Comparison of ENCODE assay signal across 8 cellular contexts in the genomic region with DNA sequence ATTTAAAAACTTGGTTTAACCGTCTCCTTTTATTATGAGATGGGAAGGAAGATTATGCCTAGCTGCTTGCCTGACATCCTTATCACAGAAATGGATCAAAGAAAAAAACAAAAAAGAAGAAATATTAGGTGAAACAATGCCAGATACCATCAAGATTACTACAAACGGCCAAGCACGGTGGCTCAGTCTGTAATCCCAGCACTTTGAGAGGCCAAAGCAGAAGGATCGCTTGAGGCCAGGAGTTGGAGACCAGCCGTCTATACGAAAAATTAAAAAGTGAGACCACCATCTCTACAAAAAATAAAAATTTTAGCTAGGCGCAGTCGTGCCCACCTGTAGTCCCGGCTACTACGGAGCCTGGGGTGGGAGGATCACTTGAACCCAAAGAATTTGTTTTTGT. TPM values are rescaled to one million over a fixed set of nuclear protein-coding genes. Genes with fewer than 3 reads are reported as not detected.
DNase-seq lines count a peak whose midpoint lies in the region; TF ChIP-seq lines count a peak whose summit lies in the region.

No MANE protein-coding gene starts in this region.

- H3K27ac Mint-ChIP-seq in CD14-positive monocyte (peak overlapping the region in 4 of 7 donors; percentile 60 to 93 (median 72)), neural crest cell (ENCODE audit: unreplicated experiment) (no peak overlapping the region)
- H3K27ac Mint-ChIP-seq in dendritic cell treated with granulocyte-macrophage colony-stimulating factor and Interleukin-4, amounts not matched to agents 40 ng/mL and 50 ng/mL, for 4 days, result peak overlapping the region; percentile 96

- H3K36me3 Mint-ChIP-seq in CD14-positive monocyte, result no peaks in the 10 kb centered on the region
- H3K36me3 Mint-ChIP-seq in dendritic cell treated with granulocyte-macrophage colony-stimulating factor and Interleukin-4, amounts not matched to agents 40 ng/mL and 50 ng/mL, for 4 days (ENCODE audit: low read depth), result peaks cover 15% of the 10 kb centered on the region
- H3K36me3 Mint-ChIP-seq in neural crest cell (ENCODE audit: low read depth), result no peaks in the 10 kb centered on the region

- no peak overlapping the region for H3K27ac ChIP-seq in caudate nucleus (ENCODE audit: low read depth, low read length)

- DNase-seq in CD14-positive monocyte (ENCODE audit: low spot score) (no peak), LNCaP clone FGC (ENCODE audit: low read depth) (no peak), neural crest cell (ENCODE audit: low read depth, low spot score) (no peak), caudate nucleus (lab: John Stamatoyannopoulos, UW) (no peak), DMS114 treated with DMSO at 0.1 percent for 48 hours (lab: John Stamatoyannopoulos, UW; ENCODE audit: unreplicated experiment) (no peak), kidney tubule cell (ENCODE audit: low spot score) (no peak), LoVo (ENCODE audit: low spot score) (no peak)

- intact Hi-C loops in CD14-positive monocyte (cut with micrococcal nuclease), result no loop called here
- intact Hi-C loops in dendritic cell treated with granulocyte-macrophage colony-stimulating factor and Interleukin-4, amounts not matched to agents 40 ng/mL and 50 ng/mL, for 4 days (cut with micrococcal nuclease), result loop anchor here (10.0 kb wide), 2 partner anchors 93 to 193 kb away; no protein-coding TSS in a partner anchor

- H3K4me3 Mint-ChIP-seq in CD14-positive monocyte (peak overlapping the region; percentile 95 to 97), neural crest cell (peak overlapping the region; percentile 94)
- peak overlapping the region; percentile 98 for H3K4me3 Mint-ChIP-seq in dendritic cell treated with granulocyte-macrophage colony-stimulating factor and Interleukin-4, amounts not matched to agents 40 ng/mL and 50 ng/mL, for 4 days

- TF ChIP-seq CTCF in CD14-positive monocyte (IDR thresholded peaks at IDR 0.05) (no peak), LNCaP clone FGC (IDR thresholded peaks at IDR 0.05; ENCODE audit: control insufficient read depth, extremely low read depth, insufficient read depth) (no peak), neural crest cell (conservative IDR thresholded peaks at IDR 0.05) (no peak)

- H3K4me1 Mint-ChIP-seq in CD14-positive monocyte (peaks cover 53% of the 10 kb centered on the region), neural crest cell (peaks cover 54% of the 10 kb centered on the region)
- peaks cover 39% of the 10 kb centered on the region for H3K4me1 Mint-ChIP-seq in dendritic cell treated with granulocyte-macrophage colony-stimulating factor and Interleukin-4, amounts not matched to agents 40 ng/mL and 50 ng/mL, for 4 days (ENCODE audit: low read depth)

- H3K27me3 Mint-ChIP-seq in CD14-positive monocyte (ENCODE audit: low read depth in 3 of 3) (no peaks in the 10 kb centered on the region), neural crest cell (ENCODE audit: low read depth) (no peaks in the 10 kb centered on the region)
- H3K27me3 Mint-ChIP-seq in dendritic cell treated with granulocyte-macrophage colony-stimulating factor and Interleukin-4, amounts not matched to agents 40 ng/mL and 50 ng/mL, for 4 days, result no peaks in the 10 kb centered on the region

- H3K9me3 Mint-ChIP-seq in CD14-positive monocyte (no peaks in the 10 kb centered on the region), neural crest cell (no peaks in the 10 kb centered on the region)
- no peaks in the 10 kb centered on the region for H3K9me3 Mint-ChIP-seq in dendritic cell treated with granulocyte-macrophage colony-stimulating factor and Interleukin-4, amounts not matched to agents 40 ng/mL and 50 ng/mL, for 4 days

- peak overlapping the region; percentile 87 for H3K4me3 ChIP-seq in LNCaP clone FGC (ENCODE audit: low read depth, low read length)

RNA-seq across cellular contexts. Expression of a gene that starts 2.3 kb away (rescaled TPM):
- 10 to 100 TPM; 10.8 to 14.4 TPM for polyA plus RNA-seq in CD14-positive monocyte
- total RNA-seq in neural crest cell, result 48.7 and 51.5 TPM in 2 replicates

RNA-seq across cellular contexts. Expression of a gene that starts 53.1 kb away (rescaled TPM):
- polyA plus RNA-seq in CD14-positive monocyte, result 100 to 1,000 TPM; 139 to 145 TPM
- 129 and 141 TPM in 2 replicates for total RNA-seq in neural crest cell
